ENCODE assay signal across 9 cellular contexts in the genomic region with DNA sequence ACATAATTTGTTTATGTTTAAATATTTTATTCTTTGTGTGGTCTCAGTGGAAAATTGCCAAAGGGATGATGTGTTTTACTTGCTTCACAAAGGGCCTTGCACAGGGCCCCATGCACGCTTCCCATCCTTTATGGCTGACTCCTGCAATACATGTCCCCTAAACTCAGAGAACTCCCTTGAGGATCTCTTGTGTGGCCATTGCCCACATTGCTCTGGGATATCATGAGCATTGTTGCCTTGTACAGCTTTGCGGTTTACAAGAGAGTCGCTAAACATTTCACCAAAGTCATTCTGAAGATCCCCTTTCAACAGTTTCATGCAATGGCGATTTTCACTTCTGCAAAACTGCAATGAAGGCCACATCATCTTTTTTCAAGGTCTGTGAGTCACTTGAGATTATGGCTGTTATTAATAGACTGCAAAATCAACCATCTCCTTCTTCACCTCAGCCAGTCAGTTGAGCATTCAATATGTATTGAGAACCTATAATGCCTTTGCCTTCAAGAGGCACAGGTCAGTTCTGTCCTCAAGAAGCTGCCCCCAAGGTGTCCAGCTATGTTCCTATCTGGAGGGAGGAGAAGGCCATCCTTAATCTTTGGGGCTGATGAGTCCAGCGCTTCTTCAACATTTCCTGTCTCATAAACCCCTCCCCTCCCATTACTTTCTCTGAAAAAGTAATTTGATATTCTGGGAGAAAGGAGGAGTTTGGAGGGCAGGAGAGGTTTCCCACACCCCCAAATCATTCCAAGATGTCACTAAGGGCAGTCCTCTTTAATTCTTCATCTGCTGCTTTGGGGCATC.
DNase-seq lines count a peak whose midpoint lies in the region; ATAC-seq lines count a peak whose summit lies in the region.
"Had no signal": no experiment of that assay in that cellular context is flagged by ENCODE, and none has a peak within 500 bp of the region (broad histone marks: within the 10 kb centered on the region; RNA-seq: fewer than 3 reads in every experiment).

No MANE protein-coding gene starts in this region.

- DNase-seq in memory B cell (ENCODE audit: low spot score in 2 of 2) (peak; percentile 27 to 61), NCI-H524 treated with DMSO at 0.1 percent for 48 hours (lab: John Stamatoyannopoulos, UW) (no peak), cerebellar nuclear complex (lab: John Stamatoyannopoulos, UW) (no peak)
- DNase-seq in CD4-positive, alpha-beta memory T cell = no peak
- DNase-seq in activated naive CD8-positive, alpha-beta T cell treated with anti-CD3 and anti-CD28 coated beads for 36 hours = no peak
- DNase-seq: NCI-H2227 treated with DMSO at 0.1 percent for 48 hours had no signal

- no peaks in the 10 kb centered on the region for H3K4me1 ChIP-seq in CD4-positive, alpha-beta memory T cell (ENCODE audit: insufficient read depth, low read length)

- CTCF ChIA-PET in CD4-positive, alpha-beta memory T cell (lab: Charles Lee; ENCODE audit: partially characterized antibody) = interaction anchor here (2.4 kb wide), 1 partner anchor 10 kb away, joined by 10 read pairs; no protein-coding TSS in a partner anchor

- POLR2A ChIA-PET in CD4-positive, alpha-beta memory T cell (lab: Charles Lee; ENCODE audit: partially characterized antibody) = interaction anchor here (1.0 kb wide), 1 partner anchor 10 kb away, joined by 3 read pairs; no protein-coding TSS in a partner anchor

- no peaks in the 10 kb centered on the region for H3K27me3 ChIP-seq in CD4-positive, alpha-beta memory T cell (ENCODE audit: insufficient read depth, low read length)

- H3K36me3 Mint-ChIP-seq in memory B cell = peaks cover 2% of the 10 kb centered on the region
- H3K36me3 Mint-ChIP-seq in CD4-positive, alpha-beta memory T cell = no peaks in the 10 kb centered on the region
- peaks cover 2% of the 10 kb centered on the region for H3K36me3 Mint-ChIP-seq in activated naive CD8-positive, alpha-beta T cell treated with anti-CD3 and anti-CD28 coated beads for 36 hours

- H3K4me3 ChIP-seq in CD4-positive, alpha-beta memory T cell (ENCODE audit: low read length in 2 of 2) = no peak overlapping the region

- peak; percentile 98 for ATAC-seq in GM18867 (IDR thresholded peaks at IDR 0.05; ENCODE audit: unreplicated experiment)
- peak; percentile 96 for ATAC-seq in GM21786 (IDR thresholded peaks at IDR 0.05; ENCODE audit: unreplicated experiment)
- ATAC-seq in HG03558 (IDR thresholded peaks at IDR 0.05; ENCODE audit: extremely low read depth, unreplicated experiment) = peak; percentile 96
- peak; percentile 97 for ATAC-seq in memory B cell (ENCODE audit: low read depth)

- peaks cover 2% of the 10 kb centered on the region for H3K9me3 Mint-ChIP-seq in memory B cell
- H3K9me3 Mint-ChIP-seq in CD4-positive, alpha-beta memory T cell = peaks cover 0 to 8% (median 5%) of the 10 kb centered on the region in 8 donors
- H3K9me3 Mint-ChIP-seq in activated naive CD8-positive, alpha-beta T cell treated with anti-CD3 and anti-CD28 coated beads for 36 hours = peaks cover 4% of the 10 kb centered on the region

- H3K27ac Mint-ChIP-seq in memory B cell = peak overlapping the region; percentile 33
- no peak overlapping the region for H3K27ac Mint-ChIP-seq in CD4-positive, alpha-beta memory T cell
- no peak overlapping the region for H3K27ac Mint-ChIP-seq in activated naive CD8-positive, alpha-beta T cell treated with anti-CD3 and anti-CD28 coated beads for 36 hours

- no peak overlapping the region for H3K27ac ChIP-seq in CD4-positive, alpha-beta memory T cell (ENCODE audit: low read depth, low read length)

- H3K9me3 ChIP-seq in CD4-positive, alpha-beta memory T cell (ENCODE audit: control insufficient read depth in 1 of 2, low read length in 2 of 2) = no peaks in the 10 kb centered on the region

- no peak overlapping the region for H3K4me3 Mint-ChIP-seq in memory B cell
- H3K4me3 Mint-ChIP-seq in CD4-positive, alpha-beta memory T cell = no peak overlapping the region
- no peak overlapping the region for H3K4me3 Mint-ChIP-seq in activated naive CD8-positive, alpha-beta T cell treated with anti-CD3 and anti-CD28 coated beads for 36 hours

- no peaks in the 10 kb centered on the region for H3K27me3 Mint-ChIP-seq in memory B cell
- H3K27me3 Mint-ChIP-seq in CD4-positive, alpha-beta memory T cell = peaks cover 0 to 5% of the 10 kb centered on the region in 2 donors
- peaks cover 3% of the 10 kb centered on the region for H3K27me3 Mint-ChIP-seq in activated naive CD8-positive, alpha-beta T cell treated with anti-CD3 and anti-CD28 coated beads for 36 hours

- no peaks in the 10 kb centered on the region for H3K36me3 ChIP-seq in CD4-positive, alpha-beta memory T cell (ENCODE audit: insufficient read depth, low read length)

- peaks cover 27% of the 10 kb centered on the region for H3K4me1 Mint-ChIP-seq in memory B cell
- H3K4me1 Mint-ChIP-seq in CD4-positive, alpha-beta memory T cell = no peaks in the 10 kb centered on the region
- no peaks in the 10 kb centered on the region for H3K4me1 Mint-ChIP-seq in activated naive CD8-positive, alpha-beta T cell treated with anti-CD3 and anti-CD28 coated beads for 36 hours

- intact Hi-C loops in CD4-positive, alpha-beta memory T cell (cut with micrococcal nuclease) = loop anchor here (10.0 kb wide), 1 partner anchor 78 kb away; no protein-coding TSS in a partner anchor

Comparison
In these comparisons a context has a peak if more than half of its experiments do, and no peak if none do; other contexts are left out.
1. DNase-seq: peak in memory B cell (2 of 2); none in NCI-H524 treated with DMSO at 0.1 percent for 48 hours (single experiment), CD4-positive, alpha-beta memory T cell (0 of 5), cerebellar nuclear complex (0 of 2) and activated naive CD8-positive, alpha-beta T cell treated with anti-CD3 and anti-CD28 coated beads for 36 hours (single experiment).
2. Peak in every context shown above with its lines, with median percentiles within 50 percentile points of each other: ATAC-seq.